7 cellular contexts compared by ENCODE assay signal in the genomic region with DNA sequence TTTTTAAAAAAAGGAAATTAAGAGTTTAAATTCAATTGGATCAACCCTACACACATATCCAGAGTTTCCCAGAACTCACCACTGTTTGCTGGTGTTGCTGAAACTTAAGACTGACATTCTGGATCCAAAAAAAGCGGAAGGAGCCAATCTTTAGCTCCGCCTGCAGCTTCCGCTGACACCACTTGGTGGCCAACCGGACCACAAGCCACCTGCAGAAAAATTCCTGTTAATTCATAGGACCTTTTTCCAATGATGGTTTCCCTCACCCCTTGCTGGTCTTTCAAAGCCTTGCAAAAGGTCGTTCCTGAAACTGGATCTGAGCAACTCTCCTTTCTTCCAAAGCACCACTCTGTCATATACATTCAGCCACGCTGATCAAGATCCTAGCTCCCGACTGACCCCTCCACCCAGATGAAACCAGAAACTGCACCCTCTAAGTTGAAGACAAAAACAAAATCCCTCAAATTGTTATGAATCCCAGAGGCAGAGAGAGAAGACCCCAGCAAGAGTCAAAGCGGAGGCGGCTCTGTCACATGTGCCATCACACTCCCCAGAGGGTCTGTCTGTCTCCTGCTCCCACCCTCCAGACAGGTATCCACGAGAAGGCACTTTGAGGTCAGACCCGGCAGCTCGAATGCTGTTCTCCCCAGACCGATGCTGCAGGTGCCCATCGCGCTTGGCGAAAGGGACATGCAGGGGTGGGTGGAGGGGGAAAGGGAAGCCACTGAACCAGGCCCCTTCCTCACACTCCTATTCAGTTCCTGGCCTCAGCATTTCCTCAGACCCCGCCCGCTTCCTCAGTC. TPM values are rescaled to one million over a fixed set of nuclear protein-coding genes. Genes with fewer than 3 reads are reported as not detected.
DNase-seq lines count a peak whose midpoint lies in the region; ATAC-seq, FAIRE-seq and TF ChIP-seq lines count a peak whose summit lies in the region.

No MANE protein-coding gene starts in this region.

- FAIRE-seq in G401.6 (lab: Jason Lieb, UNC) (peak; percentile 13), H54 (lab: Jason Lieb, UNC) (no peak), urothelium cell line (lab: Jason Lieb, UNC) (no peak)

- H3K9ac ChIP-seq in muscle layer of colon (ENCODE audit: low read length): peak overlapping the region; percentile 44

- POLR2A ChIA-PET in activated CD8-positive, alpha-beta T cell treated with anti-CD3 and anti-CD28 coated beads, Interleukin-2, amount 10 ng/mL, durations not matched to agents 7 days and 5 days (lab: Charles Lee): interaction anchor here (0.9 to 5.0 kb wide), 14 partner anchors 10 to 94 kb away, joined by 3 to 67 read pairs (median 4); partner anchors contain the start of genes PROCA1, RPL23A, SDF2 and SUPT6H

- H3K27ac Mint-ChIP-seq in activated CD8-positive, alpha-beta T cell treated with anti-CD3 and anti-CD28 coated beads, Interleukin-2, amount 10 ng/mL, durations not matched to agents 7 days and 5 days: peak overlapping the region; percentile 84

- intact Hi-C loops in esophagus squamous epithelium (cut with DNase I): no loop called here

- peak; percentile 75 for DNase-seq in H54 (ENCODE audit: insufficient read length, low spot score)
- peak; percentile 2 for DNase-seq in NCI-H345 treated with DMSO at 0.1 percent for 48 hours (lab: John Stamatoyannopoulos, UW; ENCODE audit: unreplicated experiment)
- DNase-seq in activated CD8-positive, alpha-beta T cell treated with anti-CD3 and anti-CD28 coated beads, Interleukin-2, amount 10 ng/mL, durations not matched to agents 7 days and 5 days: peak; percentile 61
- no peak for DNase-seq in esophagus squamous epithelium (lab: John Stamatoyannopoulos, UW)
- peak; percentile 74 for DNase-seq in urothelium cell line (ENCODE audit: low spot score)

- TF ChIP-seq CTCF in esophagus squamous epithelium (IDR thresholded peaks at IDR 0.05): peak; percentile 34 to 74 (median 58)

- H3K9me3 ChIP-seq in esophagus squamous epithelium: no peaks in the 10 kb centered on the region
- no peaks in the 10 kb centered on the region for H3K9me3 ChIP-seq in muscle layer of colon (ENCODE audit: low read length)

- no peak for TF ChIP-seq POLR2A in H54 (IDR thresholded peaks at IDR 0.05; ENCODE audit: low read depth, low read length)
- no peak for TF ChIP-seq POLR2A in esophagus squamous epithelium (IDR thresholded peaks at IDR 0.05)

- H3K4me1 ChIP-seq in esophagus squamous epithelium (peaks cover 21 to 41% (median 34%) of the 10 kb centered on the region in 3 donors), muscle layer of colon (ENCODE audit: insufficient read depth, low read length) (peaks cover 35% of the 10 kb centered on the region)

- H3K4me3 ChIP-seq in esophagus squamous epithelium (peak overlapping the region; percentile 86 to 98 (median 98)), muscle layer of colon (ENCODE audit: low read depth in 1 of 2, low read length in 2 of 2) (peak overlapping the region; percentile 51 to 71)

- no peaks in the 10 kb centered on the region for H3K9me3 Mint-ChIP-seq in activated CD8-positive, alpha-beta T cell treated with anti-CD3 and anti-CD28 coated beads, Interleukin-2, amount 10 ng/mL, durations not matched to agents 7 days and 5 days (ENCODE audit: insufficient read depth)

- H3K4me1 Mint-ChIP-seq in activated CD8-positive, alpha-beta T cell treated with anti-CD3 and anti-CD28 coated beads, Interleukin-2, amount 10 ng/mL, durations not matched to agents 7 days and 5 days (ENCODE audit: low read depth): peaks cover 39% of the 10 kb centered on the region

- H3K27me3 ChIP-seq in esophagus squamous epithelium (no peaks in the 10 kb centered on the region), muscle layer of colon (ENCODE audit: control insufficient read depth in 1 of 2, insufficient read depth in 2 of 2, low read length in 2 of 2) (no peaks in the 10 kb centered on the region)

- peak overlapping the region; percentile 97 to 99 (median 98) for H3K27ac ChIP-seq in esophagus squamous epithelium
- H3K27ac ChIP-seq in muscle layer of colon (ENCODE audit: low read depth, low read length): peak overlapping the region; percentile 96

- H3K4me3 Mint-ChIP-seq in activated CD8-positive, alpha-beta T cell treated with anti-CD3 and anti-CD28 coated beads, Interleukin-2, amount 10 ng/mL, durations not matched to agents 7 days and 5 days: peak overlapping the region; percentile 87

- CTCF ChIA-PET in activated CD8-positive, alpha-beta T cell treated with anti-CD3 and anti-CD28 coated beads, Interleukin-2, amount 10 ng/mL, durations not matched to agents 7 days and 5 days (lab: Charles Lee): interaction anchor here (0.7 to 5.3 kb wide), 29 partner anchors 9 to 502 kb away, joined by 3 to 104 read pairs (median 4); partner anchors contain the start of genes ALDOC, PIGS, PROCA1 and RPL23A

- peaks cover 60% of the 10 kb centered on the region for H3K36me3 Mint-ChIP-seq in activated CD8-positive, alpha-beta T cell treated with anti-CD3 and anti-CD28 coated beads, Interleukin-2, amount 10 ng/mL, durations not matched to agents 7 days and 5 days (ENCODE audit: low read depth)

- H3K27me3 Mint-ChIP-seq in activated CD8-positive, alpha-beta T cell treated with anti-CD3 and anti-CD28 coated beads, Interleukin-2, amount 10 ng/mL, durations not matched to agents 7 days and 5 days (ENCODE audit: low read depth): no peaks in the 10 kb centered on the region

- H3K36me3 ChIP-seq in esophagus squamous epithelium (peaks cover 16 to 58% (median 38%) of the 10 kb centered on the region in 3 donors), muscle layer of colon (ENCODE audit: insufficient read depth, low read length) (peaks cover 40% of the 10 kb centered on the region)

- 0% methylated on average over 17 to 18 of the region's 18 CpGs for WGBS in esophagus squamous epithelium, 2 donors

- peak; percentile 6 for ATAC-seq in activated CD8-positive, alpha-beta T cell treated with anti-CD3 and anti-CD28 coated beads, Interleukin-2, amount 10 ng/mL, durations not matched to agents 7 days and 5 days

RNA-seq across cellular contexts. Expression of gene BLTP2, which starts 0.8 kb away (rescaled TPM):
- 100 to 1,000 TPM; 162 to 169 TPM for total RNA-seq in activated CD8-positive, alpha-beta T cell treated with anti-CD3 and anti-CD28 coated beads, Interleukin-2, amount 10 ng/mL, durations not matched to agents 7 days and 5 days
- total RNA-seq in esophagus squamous epithelium: 10 to 100 TPM; 37.4 to 81.8 (median 75.5) TPM

RNA-seq across cellular contexts. Expression of gene SDF2, which starts 17.5 kb away (rescaled TPM):
- 10 to 100 TPM; 51.7 to 54.5 TPM for total RNA-seq in activated CD8-positive, alpha-beta T cell treated with anti-CD3 and anti-CD28 coated beads, Interleukin-2, amount 10 ng/mL, durations not matched to agents 7 days and 5 days
- 10 to 100 TPM; 20.3 to 38.3 (median 34.6) TPM for total RNA-seq in esophagus squamous epithelium

RNA-seq across cellular contexts. Expression of gene SUPT6H, which starts 17.8 kb away (rescaled TPM):
- 10 to 100 TPM; 69.4 to 72.8 TPM for total RNA-seq in activated CD8-positive, alpha-beta T cell treated with anti-CD3 and anti-CD28 coated beads, Interleukin-2, amount 10 ng/mL, durations not matched to agents 7 days and 5 days
- total RNA-seq in esophagus squamous epithelium: 10 to 100 TPM; 26.4 to 59.3 (median 48.8) TPM

RNA-seq across cellular contexts. Expression of gene RSKR, which starts 30.2 kb away (rescaled TPM):
- 10 to 100 TPM; 23.0 to 28.7 TPM for total RNA-seq in activated CD8-positive, alpha-beta T cell treated with anti-CD3 and anti-CD28 coated beads, Interleukin-2, amount 10 ng/mL, durations not matched to agents 7 days and 5 days
- 1 to 10 TPM; 3.1 to 9.9 (median 7.7) TPM for total RNA-seq in esophagus squamous epithelium

RNA-seq across cellular contexts. Expression of gene SPAG5, which starts 45.4 kb away (rescaled TPM):
- total RNA-seq in activated CD8-positive, alpha-beta T cell treated with anti-CD3 and anti-CD28 coated beads, Interleukin-2, amount 10 ng/mL, durations not matched to agents 7 days and 5 days: 100 to 1,000 TPM; 162 to 170 TPM
- total RNA-seq in esophagus squamous epithelium: 10 to 100 TPM; 10.0 to 28.3 (median 16.2) TPM
